9 cellular contexts compared by ENCODE assay signal in the genomic region with DNA sequence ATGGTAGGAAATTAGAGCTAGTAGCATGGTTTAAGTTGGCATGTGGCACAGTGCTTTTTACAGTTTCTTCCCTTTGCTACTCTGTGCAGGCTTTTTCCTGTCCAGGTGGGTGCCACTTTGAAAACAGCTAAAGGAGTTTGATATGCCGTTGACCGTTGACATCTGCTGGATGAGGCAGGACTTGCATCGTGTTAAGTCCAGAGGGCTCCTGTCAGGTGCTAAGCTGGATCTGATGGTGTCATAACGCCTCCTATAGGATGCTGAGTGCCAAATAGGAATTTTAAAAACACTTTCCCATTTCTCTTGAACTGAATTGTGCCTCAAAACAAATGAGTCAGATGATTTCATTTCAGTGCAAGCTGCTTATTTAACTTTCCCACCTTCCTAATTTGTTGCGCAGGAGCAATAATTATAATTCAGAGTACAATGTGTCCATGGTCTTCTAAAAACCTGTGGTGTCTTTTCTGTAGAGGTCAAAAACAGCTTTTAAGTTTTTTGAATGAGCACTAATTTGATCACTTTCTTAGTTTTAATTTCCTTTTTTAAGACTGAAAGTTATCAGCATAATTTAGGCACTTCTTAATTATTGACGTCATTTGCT.
A peak's percentile ranks its signal among the peaks of the same experiment; 100 is the strongest.
DNase-seq lines count a peak whose midpoint lies in the region; ATAC-seq lines count a peak whose summit lies in the region.
"Had no signal": no experiment of that assay in that cellular context is flagged by ENCODE, and none has a peak within 500 bp of the region (broad histone marks: within the 10 kb centered on the region; RNA-seq: fewer than 3 reads in every experiment).

No MANE protein-coding gene starts in this region.

- peaks cover 33% of the 10 kb centered on the region for H3K27me3 Mint-ChIP-seq in activated CD4-positive, alpha-beta memory T cell treated with anti-CD3 and anti-CD28 coated beads, Interleukin-2, amount 10 ng/mL, durations not matched to agents 7 days and 5 days
- H3K27me3 Mint-ChIP-seq in natural killer cell treated with Interleukin-12 subunit alpha and Interleukin-12 subunit beta and Interleukin-15 and Interleukin-18, amount 100 ng/mL, for 72 hours: peaks cover 17 to 22% of the 10 kb centered on the region in 2 donors

- in situ Hi-C loops in Caki2 (cut with HindIII; ENCODE audit: low pct_unique_long_range_greater_than_20kb, low sequenced_read_pairs): loop anchor here (10.0 kb wide), 1 partner anchor 513 kb away; no protein-coding TSS in a partner anchor

- no peak overlapping the region for H3K4me3 Mint-ChIP-seq in activated CD4-positive, alpha-beta memory T cell treated with anti-CD3 and anti-CD28 coated beads, Interleukin-2, amount 10 ng/mL, durations not matched to agents 7 days and 5 days
- H3K4me3 Mint-ChIP-seq in natural killer cell treated with Interleukin-12 subunit alpha and Interleukin-12 subunit beta and Interleukin-15 and Interleukin-18, amount 100 ng/mL, for 72 hours: no peak overlapping the region
- H3K4me3 Mint-ChIP-seq: T-helper 1 cell treated with Interleukin-12 subunit alpha and Interleukin-12 subunit beta and Interleukin-4 antibody, amounts not matched to agents 30 μg/mL and 1 μg/mL, for 36 hours had no signal

- CTCF ChIA-PET in activated CD4-positive, alpha-beta memory T cell treated with anti-CD3 and anti-CD28 coated beads, Interleukin-2, amount 10 ng/mL, durations not matched to agents 7 days and 5 days (lab: Charles Lee): interaction anchor here (0.8 to 1.8 kb wide), 6 partner anchors 316 to 513 kb away, joined by 3 to 8 read pairs (median 3); no protein-coding TSS in a partner anchor

- peaks cover 4% of the 10 kb centered on the region for H3K4me1 Mint-ChIP-seq in activated CD4-positive, alpha-beta memory T cell treated with anti-CD3 and anti-CD28 coated beads, Interleukin-2, amount 10 ng/mL, durations not matched to agents 7 days and 5 days
- H3K4me1 Mint-ChIP-seq in natural killer cell treated with Interleukin-12 subunit alpha and Interleukin-12 subunit beta and Interleukin-15 and Interleukin-18, amount 100 ng/mL, for 72 hours (ENCODE audit: low read depth in 2 of 2): no peaks in the 10 kb centered on the region

- POLR2A ChIA-PET in activated CD4-positive, alpha-beta memory T cell treated with anti-CD3 and anti-CD28 coated beads, Interleukin-2, amount 10 ng/mL, durations not matched to agents 7 days and 5 days (lab: Charles Lee): no interaction called here

- ATAC-seq in HG03442 (IDR thresholded peaks at IDR 0.05; ENCODE audit: unreplicated experiment): peak; percentile 92
- ATAC-seq in natural killer cell treated with Interleukin-12 subunit alpha and Interleukin-12 subunit beta and Interleukin-15 and Interleukin-18, amount 100 ng/mL, for 72 hours: no peak

- no peaks in the 10 kb centered on the region for H3K36me3 Mint-ChIP-seq in activated CD4-positive, alpha-beta memory T cell treated with anti-CD3 and anti-CD28 coated beads, Interleukin-2, amount 10 ng/mL, durations not matched to agents 7 days and 5 days (ENCODE audit: low read depth)
- H3K36me3 Mint-ChIP-seq in natural killer cell treated with Interleukin-12 subunit alpha and Interleukin-12 subunit beta and Interleukin-15 and Interleukin-18, amount 100 ng/mL, for 72 hours: no peaks in the 10 kb centered on the region

- H3K27ac Mint-ChIP-seq in activated CD4-positive, alpha-beta memory T cell treated with anti-CD3 and anti-CD28 coated beads, Interleukin-2, amount 10 ng/mL, durations not matched to agents 7 days and 5 days: no peak overlapping the region
- H3K27ac Mint-ChIP-seq in natural killer cell treated with Interleukin-12 subunit alpha and Interleukin-12 subunit beta and Interleukin-15 and Interleukin-18, amount 100 ng/mL, for 72 hours: no peak overlapping the region
- H3K27ac Mint-ChIP-seq: T-helper 1 cell treated with Interleukin-12 subunit alpha and Interleukin-12 subunit beta and Interleukin-4 antibody, amounts not matched to agents 30 μg/mL and 1 μg/mL, for 36 hours had no signal

- DNase-seq in Caki2 (ENCODE audit: low read depth) (peak; percentile 73), GM19238 (ENCODE audit: insufficient read length, low spot score) (peak; percentile 4), NCI-H345 treated with DMSO at 0.1 percent for 48 hours (lab: John Stamatoyannopoulos, UW; ENCODE audit: unreplicated experiment) (peak; percentile 71), glomerular endothelial cell (ENCODE audit: extremely low read depth, low read depth, low spot score) (peak; percentile 20), putamen (ENCODE audit: low spot score) (peak; percentile 39)
- peak; percentile 29 for DNase-seq in activated CD4-positive, alpha-beta memory T cell treated with anti-CD3 and anti-CD28 coated beads, Interleukin-2, amount 10 ng/mL, durations not matched to agents 7 days and 5 days
- DNase-seq in natural killer cell treated with Interleukin-12 subunit alpha and Interleukin-12 subunit beta and Interleukin-15 and Interleukin-18, amount 100 ng/mL, for 72 hours (ENCODE audit: low spot score): no peak

- no peaks in the 10 kb centered on the region for H3K9me3 Mint-ChIP-seq in activated CD4-positive, alpha-beta memory T cell treated with anti-CD3 and anti-CD28 coated beads, Interleukin-2, amount 10 ng/mL, durations not matched to agents 7 days and 5 days
- H3K9me3 Mint-ChIP-seq in natural killer cell treated with Interleukin-12 subunit alpha and Interleukin-12 subunit beta and Interleukin-15 and Interleukin-18, amount 100 ng/mL, for 72 hours: no peaks in the 10 kb centered on the region
- H3K9me3 Mint-ChIP-seq: T-helper 1 cell treated with Interleukin-12 subunit alpha and Interleukin-12 subunit beta and Interleukin-4 antibody, amounts not matched to agents 30 μg/mL and 1 μg/mL, for 36 hours had no signal
